ENCODE assay signal across 18 cellular contexts in genomic region chr13:45966715-45967114, GRCh38.
"Had no signal": no experiment of that assay in that cellular context is flagged by ENCODE, and none has a peak within 500 bp of the region (broad histone marks: within the 10 kb centered on the region; RNA-seq: fewer than 3 reads in every experiment).

No MANE protein-coding gene starts in this region.

- H3K4me3 ChIP-seq: body of pancreas, esophagus squamous epithelium, tibial artery, uterus had no signal

- H3K4me1 ChIP-seq: body of pancreas, esophagus squamous epithelium, tibial artery, uterus had no signal

- H3K27me3 Mint-ChIP-seq: memory B cell had no signal

- DNase-seq: activated gamma-delta T cell; amniotic stem cell; body of pancreas; cortex of kidney; effector CD8-positive, alpha-beta T cell; esophagus squamous epithelium; hippocampal formation; kidney; left ventricle myocardium superior; natural killer cell; SK-N-SH; stimulated activated CD4-positive, alpha-beta T cell treated with anti-CD3 and anti-CD28 coated beads, Interleukin-1b, Interleukin-23, amount 100 ng/mL, for 48 hours; T-helper 1 cell; T1000; tibial artery; uterus had no signal

- H3K4me3 Mint-ChIP-seq: memory B cell, natural killer cell had no signal

- H3K27ac Mint-ChIP-seq: memory B cell had no signal

- H3K9me3 Mint-ChIP-seq: memory B cell, natural killer cell had no signal

- H3K27me3 ChIP-seq: body of pancreas, esophagus squamous epithelium, neutrophil, tibial artery, uterus had no signal

- H3K36me3 ChIP-seq: uterus had no signal

- H3K4me1 Mint-ChIP-seq: memory B cell had no signal

- H3K9me3 ChIP-seq: body of pancreas, esophagus squamous epithelium, neutrophil, SK-N-SH, tibial artery, uterus had no signal

- H3K27ac ChIP-seq: body of pancreas, esophagus squamous epithelium, neutrophil, tibial artery, uterus had no signal

- ATAC-seq: body of pancreas, left ventricle myocardium superior, natural killer cell had no signal
